Comparison of ENCODE assay signal across 12 cellular contexts in the genomic region with DNA sequence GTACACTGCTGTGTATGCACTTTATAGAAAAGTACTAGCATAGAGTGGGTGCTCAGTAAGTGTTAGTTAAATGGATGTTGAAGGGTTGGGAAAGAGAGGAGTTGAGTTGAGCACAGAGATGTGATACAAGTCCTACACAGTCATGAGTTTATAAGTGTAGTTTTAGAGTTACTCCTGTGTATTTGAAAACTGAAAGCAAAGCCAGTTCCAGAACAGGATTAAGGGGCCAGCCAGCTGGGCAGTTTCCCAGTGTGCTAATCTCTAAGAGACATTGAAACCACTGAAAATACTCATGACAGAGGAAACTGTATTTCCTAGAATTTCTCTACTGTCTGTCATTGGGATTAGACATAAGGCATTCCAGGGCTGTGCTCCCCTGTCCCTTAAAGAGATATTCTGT.
DNase-seq lines count a peak whose midpoint lies in the region; ATAC-seq and TF ChIP-seq lines count a peak whose summit lies in the region.
"Had no signal": no experiment of that assay in that cellular context is flagged by ENCODE, and none has a peak within 500 bp of the region (broad histone marks: within the 10 kb centered on the region; RNA-seq: fewer than 3 reads in every experiment).

No MANE protein-coding gene starts in this region.

- DNase-seq in NCI-H524 (lab: John Stamatoyannopoulos, UW): peak; percentile 54 to 80
- DNase-seq in endothelial cell (ENCODE audit: low spot score): no peak
- DNase-seq in lung (ENCODE audit: low spot score): no peak
- DNase-seq in thyroid gland: peak; percentile 67 to 78
- DNase-seq in GDM1 (lab: John Stamatoyannopoulos, UW): no peak
- DNase-seq in putamen (ENCODE audit: low spot score): no peak
- DNase-seq in NCI-H187 (lab: John Stamatoyannopoulos, UW): no peak
- DNase-seq: activated CD4-positive, CD25-positive, alpha-beta regulatory T cell; activated T-cell treated with anti-CD3 and anti-CD28 coated beads, Interleukin-2, amount 50 U/mL, for 4 hours; SHP77 had no signal

- no peak overlapping the region for H3K4me3 Mint-ChIP-seq in endothelial cell (ENCODE audit: unreplicated experiment)
- H3K4me3 Mint-ChIP-seq: activated T-cell treated with anti-CD3 and anti-CD28 coated beads, Interleukin-2, amount 50 U/mL, for 4 hours had no signal

- peak overlapping the region; percentile 39 for H3K27ac Mint-ChIP-seq in endothelial cell (ENCODE audit: unreplicated experiment)

- TF ChIP-seq CTCF in endothelial cell (IDR thresholded peaks at IDR 0.05; ENCODE audit: unreplicated experiment) (no peak), lung (IDR thresholded peaks at IDR 0.05; ENCODE audit: control extremely low read depth, extremely low read depth) (no peak), thyroid gland (IDR thresholded peaks at IDR 0.05) (no peak)

- no peak for TF ChIP-seq POLR2A in thyroid gland (IDR thresholded peaks at IDR 0.05)

- H3K27ac ChIP-seq in lung (ENCODE audit: low read depth in 1 of 2, low read length in 1 of 2) (no peak overlapping the region), thyroid gland (peak overlapping the region; percentile 5 to 24 (median 15))
- H3K27ac ChIP-seq: tibial nerve had no signal

- peaks cover 19% of the 10 kb centered on the region for H3K9me3 Mint-ChIP-seq in endothelial cell (ENCODE audit: unreplicated experiment)

- peaks cover 2% of the 10 kb centered on the region for H3K27me3 Mint-ChIP-seq in endothelial cell (ENCODE audit: unreplicated experiment)

- H3K9me3 ChIP-seq in lung (ENCODE audit: control insufficient read depth in 2 of 2, insufficient read depth in 1 of 2, low read length in 1 of 2): peaks cover 0 to 6% of the 10 kb centered on the region in 2 donors
- no peaks in the 10 kb centered on the region for H3K9me3 ChIP-seq in thyroid gland

- H3K4me3 ChIP-seq in lung (no peak overlapping the region), thyroid gland (replicated peaks in 1 of 3) (no peak overlapping the region)
- H3K4me3 ChIP-seq: tibial nerve had no signal

- peaks cover 44% of the 10 kb centered on the region for H3K36me3 Mint-ChIP-seq in endothelial cell (ENCODE audit: low read depth, unreplicated experiment)

- intact Hi-C loops in thyroid gland (cut with DNase I): no loop called here

- H3K4me1 ChIP-seq in lung (ENCODE audit: control insufficient read depth in 2 of 2, insufficient read depth in 2 of 2, low read length in 2 of 2) (peaks cover 2 to 10% of the 10 kb centered on the region in 2 donors), thyroid gland (peaks cover 6 to 10% of the 10 kb centered on the region in 2 donors)

- no peaks in the 10 kb centered on the region for H3K27me3 ChIP-seq in lung (ENCODE audit: control insufficient read depth, insufficient read depth)
- H3K27me3 ChIP-seq in thyroid gland: no peaks in the 10 kb centered on the region
- H3K27me3 ChIP-seq: tibial nerve had no signal

- peaks cover 0 to 3% of the 10 kb centered on the region in 2 donors for H3K36me3 ChIP-seq in lung (ENCODE audit: control insufficient read depth in 2 of 2, insufficient read depth in 2 of 2, low read length in 2 of 2)
- no peaks in the 10 kb centered on the region for H3K36me3 ChIP-seq in thyroid gland

- no peaks in the 10 kb centered on the region for H3K4me1 Mint-ChIP-seq in endothelial cell (ENCODE audit: unreplicated experiment)

- peak; percentile 62 for ATAC-seq in lung (ENCODE audit: insufficient read depth, low FRiP score)
- no peak for ATAC-seq in HG02973 (IDR thresholded peaks at IDR 0.05; ENCODE audit: unreplicated experiment)
- ATAC-seq: activated T-cell treated with anti-CD3 and anti-CD28 coated beads, Interleukin-2, amount 50 U/mL, for 4 hours had no signal

Comparison
In these comparisons a context has a peak if more than half of its experiments do, and no peak if none do; other contexts are left out.
1. DNase-seq: peak in NCI-H524 (2 of 2) and thyroid gland (2 of 2); none in endothelial cell (single experiment), lung (single experiment), GDM1 (single experiment), putamen (single experiment) and NCI-H187 (0 of 2).
2. H3K27ac ChIP-seq: peak in thyroid gland (3 of 3); none in lung (0 of 2).